Comparison of ENCODE assay signal across 8 cellular contexts in genomic region chr12:106919910-106920544, GRCh38. TPM values are rescaled to one million over a fixed set of nuclear protein-coding genes. Genes with fewer than 3 reads are reported as not detected.
DNase-seq lines count a peak whose midpoint lies in the region; ATAC-seq and TF ChIP-seq lines count a peak whose summit lies in the region.

No MANE protein-coding gene starts in this region.

- no peak overlapping the region for H4K8ac ChIP-seq in IMR-90 (ENCODE audit: low read depth in 2 of 2, low read length in 2 of 2)

- no peak overlapping the region for H2BK15ac ChIP-seq in IMR-90 (ENCODE audit: low read depth, low read length)

- no peak overlapping the region for H3K27ac ChIP-seq in IMR-90 (ENCODE audit: insufficient read depth, low read length)

- peaks cover 10% of the 10 kb centered on the region for H3K27me3 ChIP-seq in IMR-90 (ENCODE audit: control insufficient read depth, insufficient read depth, low read length)

- no peak overlapping the region for H2BK20ac ChIP-seq in IMR-90 (ENCODE audit: low read depth, low read length)

- no peak overlapping the region for H4K5ac ChIP-seq in IMR-90 (ENCODE audit: low read depth, low read length)

- H3K14ac ChIP-seq in IMR-90 (replicated peaks; ENCODE audit: low read depth, low read length) = no peak overlapping the region

- ATAC-seq in IMR-90 (ENCODE audit: low read depth) (peak; percentile 50; the same call in 1 of the 2 replicates), HG03196 (IDR thresholded peaks at IDR 0.05; ENCODE audit: unreplicated experiment) (no peak), HG03342 (IDR thresholded peaks at IDR 0.05; ENCODE audit: unreplicated experiment) (no peak)

- intact Hi-C loops in IMR-90 (cut with micrococcal nuclease) = loop anchor here (1.0 to 10.0 kb wide), 7 partner anchors 78 to 693 kb away; partner anchors contain the start of genes POLR3B and RIC8B

- no peak overlapping the region for H3K18ac ChIP-seq in IMR-90 (ENCODE audit: low read depth, low read length)

- H2AK9ac ChIP-seq in IMR-90 (replicated peaks; ENCODE audit: low read depth, low read length, poor library complexity) = no peak overlapping the region

- no peak overlapping the region for H3K4me2 ChIP-seq in IMR-90 (ENCODE audit: low read depth, low read length)

- in situ Hi-C loops in IMR-90 (cut with MboI; ENCODE audit: low sequenced_read_pairs) = loop anchor here (5.0 to 10.0 kb wide), 2 partner anchors 533 to 685 kb away; no protein-coding TSS in a partner anchor

- H3K27me3 Mint-ChIP-seq in nephron progenitor cell (ENCODE audit: low read depth, poor library complexity) = peaks cover 13% of the 10 kb centered on the region

- peaks cover 9% of the 10 kb centered on the region for H3K36me3 Mint-ChIP-seq in nephron progenitor cell (ENCODE audit: low read depth)

- H3K9ac ChIP-seq in IMR-90 (ENCODE audit: low read depth, low read length) = no peak overlapping the region

- no peak overlapping the region for H3K27ac Mint-ChIP-seq in nephron progenitor cell

- no TSS peak for BruUV-seq in IMR-90 (replicated peaks; lab: Mats Ljungman, UMichigan)

- no peak overlapping the region for H2BK5ac ChIP-seq in IMR-90 (ENCODE audit: low read depth, low read length, poor library complexity, severe bottlenecking)

- WGBS in IMR-90 (ENCODE audit: extremely low coverage in 2 of 2, insufficient read length in 1 of 2), 2 experiments = no CpG with 5 or more reads among the region's 4 CpGs

- H2BK120ac ChIP-seq in IMR-90 (ENCODE audit: low read depth, low read length) = no peak overlapping the region

- H2AFZ ChIP-seq in IMR-90 (replicated peaks; ENCODE audit: low read length, poor library complexity) = no peak overlapping the region

- H3K4me3 ChIP-seq in IMR-90 (ENCODE audit: insufficient read depth, low read depth, low read length) = no peak overlapping the region
- no peak overlapping the region for H3K4me3 ChIP-seq in epithelial cell of esophagus (ENCODE audit: low read length)

- no peaks in the 10 kb centered on the region for H3K4me1 ChIP-seq in IMR-90 (ENCODE audit: control insufficient read depth, insufficient read depth, low read length)

- no peaks in the 10 kb centered on the region for H3K36me3 ChIP-seq in IMR-90 (ENCODE audit: control insufficient read depth, insufficient read depth, low read length)

- H3K56ac ChIP-seq in IMR-90 (ENCODE audit: extremely low read depth, insufficient read depth, low read length) = no peak overlapping the region

- H3K23ac ChIP-seq in IMR-90 (ENCODE audit: low read depth, low read length) = no peak overlapping the region

- DNase-seq in DMS153 treated with DMSO at 0.1 percent for 48 hours (lab: John Stamatoyannopoulos, UW; ENCODE audit: unreplicated experiment) (peak; percentile 16), IMR-90 (peak; percentile 63), SHP77 (lab: John Stamatoyannopoulos, UW) (peak; percentile 30 to 36), epithelial cell of esophagus (ENCODE audit: low read depth) (peak; percentile 59), nephron progenitor cell (peak; percentile 22)
- DNase-seq in NK-92 treated with Interleukin-12 subunit alpha and Interleukin-12 subunit beta, amount 100 ng/mL, for 24 hours (lab: John Stamatoyannopoulos, UW) = no peak

- TF ChIP-seq CTCF in IMR-90 (conservative IDR thresholded peaks at IDR 0.05; ENCODE audit: low read depth, low read length) (peak; percentile 81), epithelial cell of esophagus (IDR thresholded peaks at IDR 0.05; ENCODE audit: insufficient read depth, low read depth, low read length, missing control alignments) (peak; percentile 71), nephron progenitor cell (IDR thresholded peaks at IDR 0.05) (peak; percentile 88)

- peaks cover 36% of the 10 kb centered on the region for H3K4me1 Mint-ChIP-seq in nephron progenitor cell

- TF ChIP-seq RAD21 in IMR-90 (IDR thresholded peaks at IDR 0.05; ENCODE audit: low read length) = peak; percentile 87

- POLR2A ChIA-PET in IMR-90 (lab: Charles Lee; ENCODE audit: unreplicated experiment) = no interaction called here

- CTCF ChIA-PET in IMR-90 (lab: Yijun Ruan, JAX) = interaction anchor here (0.7 to 1.7 kb wide), 12 partner anchors 16 to 562 kb away, joined by 3 to 6 read pairs (median 3); no protein-coding TSS in a partner anchor

- no peaks in the 10 kb centered on the region for H3K79me1 ChIP-seq in IMR-90 (ENCODE audit: low read depth in 1 of 2, low read length in 2 of 2)

- no peaks in the 10 kb centered on the region for H3K9me3 ChIP-seq in IMR-90 (ENCODE audit: control insufficient read depth, insufficient read depth, low read length)

- no peak overlapping the region for H3K4ac ChIP-seq in IMR-90 (ENCODE audit: low read depth, low read length)

- peaks cover 17% of the 10 kb centered on the region for H3K9me3 Mint-ChIP-seq in nephron progenitor cell

- TF ChIP-seq POLR2A in IMR-90 (IDR thresholded peaks at IDR 0.05; ENCODE audit: low read depth, low read length) = no peak

- no peaks in the 10 kb centered on the region for H4K20me1 ChIP-seq in IMR-90 (ENCODE audit: insufficient read depth, low read length)

- H3K4me3 Mint-ChIP-seq in nephron progenitor cell = no peak overlapping the region

- H4K91ac ChIP-seq in IMR-90 (ENCODE audit: insufficient read depth, low read depth, low read length) = no peak overlapping the region

- no peaks in the 10 kb centered on the region for H3K9me1 ChIP-seq in IMR-90 (ENCODE audit: insufficient read depth, low read length)

- H2AK5ac ChIP-seq in IMR-90 (ENCODE audit: low read depth, low read length) = no peak overlapping the region

- dilution Hi-C loops in IMR-90 (cut with HindIII; ENCODE audit: low sequenced_read_pairs, unreplicated experiment) = loop anchor here (25.0 kb wide), 1 partner anchor 533 kb away; no protein-coding TSS in a partner anchor

TF ChIP-seq in IMR-90, 13 proteins besides CTCF, POLR2A, EP300 and RAD21:
- TF ChIP-seq NFE2L2 (IDR thresholded peaks at IDR 0.05; ENCODE audit: low read depth, low read length) = no peak
- peak; percentile 81 for TF ChIP-seq SMC3 (IDR thresholded peaks at IDR 0.05; ENCODE audit: low read depth, low read length)
- TF ChIP-seq MAZ (IDR thresholded peaks at IDR 0.05; ENCODE audit: borderline replicate concordance, low read depth, low read length) = no peak

RNA-seq across cellular contexts. Expression of gene TMEM263, which starts 35.7 kb away (rescaled TPM):
- 99.7 and 154 TPM in 2 replicates for total RNA-seq in IMR-90 (2012; rRNA removed)
- polyA plus RNA-seq in IMR-90 (2012; rRNA removed) = 43.1 and 47.9 TPM in 2 replicates
- 15.0 and 17.6 TPM in 2 replicates for polyA plus RNA-seq in IMR-90 (2012; cell fraction: cytosol; rRNA removed)
- 7.6 and 59.5 TPM in 2 replicates for polyA plus RNA-seq in IMR-90 (2012; cell fraction: nucleus; rRNA removed; ENCODE audit: low replicate concordance)
